Comparison of ENCODE assay signal across 37 cellular contexts in the genomic region with DNA sequence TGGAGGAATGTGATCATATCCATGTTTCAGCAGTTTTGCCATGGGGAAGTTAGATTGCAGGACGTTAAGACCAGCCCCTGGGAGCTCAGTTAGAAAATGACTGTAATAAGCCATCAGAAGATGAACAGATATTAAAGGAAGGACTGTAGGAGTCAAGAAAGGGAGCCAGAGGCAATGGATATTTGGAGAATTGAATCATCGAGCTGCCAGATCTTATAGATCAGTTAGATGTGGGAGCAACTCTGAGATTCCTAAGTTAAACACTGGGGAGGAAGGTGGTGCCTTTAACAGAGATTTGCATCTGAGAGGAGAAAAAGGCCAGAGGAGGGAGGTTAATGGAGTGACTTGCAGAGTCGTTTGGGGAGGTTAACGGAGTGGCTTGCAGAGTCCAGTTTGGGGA.
"Had no signal": no experiment of that assay in that cellular context is flagged by ENCODE, and none has a peak within 500 bp of the region (broad histone marks: within the 10 kb centered on the region; RNA-seq: fewer than 3 reads in every experiment).

No MANE protein-coding gene starts in this region.

- H3K4me3 ChIP-seq: adrenal gland, ascending aorta, body of pancreas, breast epithelium, cardiac muscle cell had no signal

- H3K36me3 Mint-ChIP-seq: activated naive CD4-positive, alpha-beta T cell treated with anti-CD3 and anti-CD28 coated beads, Interleukin-2, amount 10 ng/mL, durations not matched to agents 7 days and 5 days; activated naive CD4-positive, alpha-beta T cell treated with anti-CD3 and anti-CD28 coated beads, Interleukin-2, amount 50 U/mL, for 24 hours; activated naive CD8-positive, alpha-beta T cell; activated naive CD8-positive, alpha-beta T cell treated with anti-CD3 and anti-CD28 coated beads for 36 hours; activated naive CD8-positive, alpha-beta T cell treated with anti-CD3 and anti-CD28 coated beads, Interleukin-2, amount 10 ng/mL, durations not matched to agents 7 days and 5 days; brain had no signal

- H3K36me3 ChIP-seq: adrenal gland, ascending aorta, brain microvascular endothelial cell, breast epithelium, cardiac muscle cell had no signal

- H3K27ac Mint-ChIP-seq: activated naive CD4-positive, alpha-beta T cell treated with anti-CD3 and anti-CD28 coated beads for 36 hours; activated naive CD4-positive, alpha-beta T cell treated with anti-CD3 and anti-CD28 coated beads, Interleukin-2, amount 10 ng/mL, durations not matched to agents 7 days and 5 days; activated naive CD4-positive, alpha-beta T cell treated with anti-CD3 and anti-CD28 coated beads, Interleukin-2, amount 50 U/mL, for 24 hours; activated naive CD4-positive, alpha-beta T cell treated with anti-CD3 and anti-CD28 coated beads, Interleukin-2, amount 50 U/mL, for 72 hours; activated naive CD8-positive, alpha-beta T cell; activated naive CD8-positive, alpha-beta T cell treated with anti-CD3 and anti-CD28 coated beads for 36 hours; activated naive CD8-positive, alpha-beta T cell treated with anti-CD3 and anti-CD28 coated beads, Interleukin-2, amount 10 ng/mL, durations not matched to agents 7 days and 5 days; activated naive CD8-positive, alpha-beta T cell treated with anti-CD3 and anti-CD28 coated beads, Interleukin-2, amount 50 U/mL, for 24 hours; activated T-cell treated with anti-CD3 and anti-CD28 coated beads, Interleukin-2, amount 50 U/mL, for 24 hours; activated T-cell treated with anti-CD3 and anti-CD28 coated beads, Interleukin-2, amount 50 U/mL, for 72 hours; activated T-helper 1 cell treated with anti-CD3 and anti-CD28 coated beads, Interleukin-12 subunit alpha, Interleukin-12 subunit beta, Interleukin-2, Interleukin-4 antibody, amounts not matched to agents 30 ng/mL and 10 ng/mL and 1 ng/mL, durations not matched to agents 14 hours and 24 hours and 36 hours; activated T-helper 17 cell treated with anti-CD3 and anti-CD28 coated beads, Interleukin-2, amount 50 U/mL, for 72 hours; activated T-helper 2 cell treated with anti-CD3 and anti-CD28 coated beads, Interferon-gamma antibody, Interleukin-2, Interleukin-4, amounts not matched to agents 10 μg/mL and 5 μg/mL and 100 μg/mL, durations not matched to agents 14 hours and 24 hours and 36 hours; brain had no signal

- H3K4me1 Mint-ChIP-seq: activated naive CD4-positive, alpha-beta T cell treated with anti-CD3 and anti-CD28 coated beads, Interleukin-2, amount 10 ng/mL, durations not matched to agents 7 days and 5 days; activated naive CD4-positive, alpha-beta T cell treated with anti-CD3 and anti-CD28 coated beads, Interleukin-2, amount 50 U/mL, for 24 hours; activated naive CD8-positive, alpha-beta T cell treated with anti-CD3 and anti-CD28 coated beads for 36 hours; activated naive CD8-positive, alpha-beta T cell treated with anti-CD3 and anti-CD28 coated beads, Interleukin-2, amount 10 ng/mL, durations not matched to agents 7 days and 5 days; activated naive CD8-positive, alpha-beta T cell treated with anti-CD3 and anti-CD28 coated beads, Interleukin-2, amount 50 U/mL, for 24 hours; activated T-helper 17 cell treated with anti-CD3 and anti-CD28 coated beads, Interleukin-2, amount 50 U/mL, for 72 hours; central memory CD8-positive, alpha-beta T cell had no signal

- H3K9me3 ChIP-seq: adrenal gland, ascending aorta, body of pancreas, breast epithelium had no signal

- H3K27me3 ChIP-seq: adrenal gland, ascending aorta, body of pancreas, brain microvascular endothelial cell, breast epithelium, cardiac muscle cell had no signal

- H3K4me3 Mint-ChIP-seq: activated naive CD4-positive, alpha-beta T cell treated with anti-CD3 and anti-CD28 coated beads for 36 hours; activated naive CD4-positive, alpha-beta T cell treated with anti-CD3 and anti-CD28 coated beads, Interleukin-2, amount 10 ng/mL, durations not matched to agents 7 days and 5 days; activated naive CD4-positive, alpha-beta T cell treated with anti-CD3 and anti-CD28 coated beads, Interleukin-2, amount 50 U/mL, for 24 hours; activated naive CD8-positive, alpha-beta T cell; activated naive CD8-positive, alpha-beta T cell treated with anti-CD3 and anti-CD28 coated beads for 36 hours; activated naive CD8-positive, alpha-beta T cell treated with anti-CD3 and anti-CD28 coated beads, Interleukin-2, amount 10 ng/mL, durations not matched to agents 7 days and 5 days; activated naive CD8-positive, alpha-beta T cell treated with anti-CD3 and anti-CD28 coated beads, Interleukin-2, amount 50 U/mL, for 24 hours; activated T-cell treated with anti-CD3 and anti-CD28 coated beads, Interleukin-2, amount 50 U/mL, for 24 hours; activated T-cell treated with anti-CD3 and anti-CD28 coated beads, Interleukin-2, amount 50 U/mL, for 4 hours; activated T-cell treated with anti-CD3 and anti-CD28 coated beads, Interleukin-2, amount 50 U/mL, for 72 hours; activated T-helper 1 cell treated with anti-CD3 and anti-CD28 coated beads, Interleukin-12 subunit alpha, Interleukin-12 subunit beta, Interleukin-2, Interleukin-4 antibody, amounts not matched to agents 30 ng/mL and 10 ng/mL and 1 ng/mL, durations not matched to agents 14 hours and 24 hours and 36 hours; activated T-helper 17 cell treated with anti-CD3 and anti-CD28 coated beads, Interleukin-2, amount 50 U/mL, for 72 hours; brain; central memory CD8-positive, alpha-beta T cell had no signal

- DNase-seq: activated effector memory CD4-positive, alpha-beta T cell treated with anti-CD3 and anti-CD28 coated beads, Interleukin-2, amount 50 U/mL, for 16 hours; activated effector memory CD4-positive, alpha-beta T cell treated with Interleukin-2 at 50 U/mL for 16 hours; activated gamma-delta T cell; activated gamma-delta T cell treated with Interleukin-2 at 50 U/mL for 16 hours; activated naive CD4-positive, alpha-beta T cell; activated naive CD4-positive, alpha-beta T cell treated with anti-CD3 and anti-CD28 coated beads for 36 hours; activated naive CD4-positive, alpha-beta T cell treated with anti-CD3 and anti-CD28 coated beads, Interleukin-2, amount 10 ng/mL, durations not matched to agents 7 days and 5 days; activated naive CD4-positive, alpha-beta T cell treated with anti-CD3 and anti-CD28 coated beads, Interleukin-2, amount 50 U/mL, for 16 hours; activated naive CD4-positive, alpha-beta T cell treated with Interleukin-2 at 50 U/mL for 16 hours; activated naive CD8-positive, alpha-beta T cell treated with anti-CD3 and anti-CD28 coated beads for 36 hours; activated naive CD8-positive, alpha-beta T cell treated with anti-CD3 and anti-CD28 coated beads, Interleukin-2, amount 10 ng/mL, durations not matched to agents 7 days and 5 days; activated naive CD8-positive, alpha-beta T cell treated with anti-CD3 and anti-CD28 coated beads, Interleukin-2, amount 50 U/mL, for 24 hours; activated T-cell treated with anti-CD3 and anti-CD28 coated beads, Interleukin-2, amount 50 U/mL, for 1 hour; activated T-cell treated with anti-CD3 and anti-CD28 coated beads, Interleukin-2, amount 50 U/mL, for 24 hours; activated T-cell treated with anti-CD3 and anti-CD28 coated beads, Interleukin-2, amount 50 U/mL, for 4 hours; activated T-cell treated with anti-CD3 and anti-CD28 coated beads, Interleukin-2, amount 50 U/mL, for 48 hours; activated T-cell treated with anti-CD3 and anti-CD28 coated beads, Interleukin-2, amount 50 U/mL, for 72 hours; adrenal gland; amniotic stem cell; anterior cingulate cortex; aorta; body of pancreas; brain microvascular endothelial cell; caudate nucleus; central memory CD4-positive, alpha-beta T cell; cerebellar nuclear complex had no signal

- H3K27me3 Mint-ChIP-seq: activated naive CD4-positive, alpha-beta T cell treated with anti-CD3 and anti-CD28 coated beads, Interleukin-2, amount 10 ng/mL, durations not matched to agents 7 days and 5 days; activated naive CD8-positive, alpha-beta T cell treated with anti-CD3 and anti-CD28 coated beads for 36 hours; activated naive CD8-positive, alpha-beta T cell treated with anti-CD3 and anti-CD28 coated beads, Interleukin-2, amount 10 ng/mL, durations not matched to agents 7 days and 5 days; activated naive CD8-positive, alpha-beta T cell treated with anti-CD3 and anti-CD28 coated beads, Interleukin-2, amount 50 U/mL, for 24 hours; activated T-cell treated with anti-CD3 and anti-CD28 coated beads, Interleukin-2, amount 50 U/mL, for 24 hours; central memory CD8-positive, alpha-beta T cell had no signal

- H3K4me1 ChIP-seq: adrenal gland, body of pancreas, breast epithelium had no signal

- H3K9me3 Mint-ChIP-seq: activated naive CD8-positive, alpha-beta T cell treated with anti-CD3 and anti-CD28 coated beads, Interleukin-2, amount 10 ng/mL, durations not matched to agents 7 days and 5 days had no signal

- ATAC-seq: activated naive CD4-positive, alpha-beta T cell treated with anti-CD3 and anti-CD28 coated beads, Interleukin-2, amount 50 U/mL, for 72 hours; activated naive CD8-positive, alpha-beta T cell treated with anti-CD3 and anti-CD28 coated beads, Interleukin-2, amount 50 U/mL, for 24 hours; activated T-cell treated with anti-CD3 and anti-CD28 coated beads, Interleukin-2, amount 50 U/mL, for 4 hours; activated T-cell treated with anti-CD3 and anti-CD28 coated beads, Interleukin-2, amount 50 U/mL, for 72 hours; activated T-helper 17 cell treated with anti-CD3 and anti-CD28 coated beads, Interleukin-2, amount 50 U/mL, for 72 hours; body of pancreas had no signal

- H3K27ac ChIP-seq: adrenal gland, ascending aorta, body of pancreas, brain microvascular endothelial cell, breast epithelium, cardiac muscle cell had no signal
